Comparison of ENCODE assay signal across 15 cellular contexts in the genomic region with DNA sequence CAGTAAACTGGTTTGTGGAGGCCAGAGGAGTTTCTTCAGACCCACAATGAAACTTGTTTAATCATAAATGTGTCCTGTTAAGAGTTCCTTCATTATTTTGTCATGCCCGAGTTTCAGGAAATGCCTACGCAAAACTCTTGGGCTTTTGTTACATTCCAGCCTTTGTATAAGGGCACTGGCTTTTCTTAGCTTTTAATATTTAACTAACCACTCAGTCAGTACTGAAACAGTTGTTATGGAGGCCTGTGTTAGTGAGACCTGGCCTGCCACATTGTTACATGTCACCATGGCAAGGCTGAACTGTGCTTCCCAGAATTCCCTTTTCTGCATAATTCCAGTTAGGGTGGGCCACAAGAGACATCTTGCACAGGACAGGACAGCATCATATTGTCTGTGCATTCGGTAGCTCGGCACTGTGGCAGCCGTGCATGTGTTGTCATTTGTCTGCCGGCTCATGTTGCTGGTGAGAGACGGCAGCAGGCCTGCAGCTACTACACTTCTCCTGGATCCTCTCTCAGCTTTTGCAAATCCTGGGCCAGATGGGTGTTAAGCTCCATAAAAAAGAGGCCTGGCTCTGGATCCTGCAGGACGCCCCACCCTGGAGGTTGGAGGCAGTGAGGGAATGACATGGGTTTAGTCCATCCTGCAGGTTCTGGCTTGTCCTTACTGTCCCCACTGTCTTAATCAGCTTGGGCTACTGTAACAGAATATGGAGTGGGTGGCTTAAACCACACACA.
DNase-seq lines count a peak whose midpoint lies in the region; ATAC-seq, FAIRE-seq and TF ChIP-seq lines count a peak whose summit lies in the region.
"Had no signal": no experiment of that assay in that cellular context is flagged by ENCODE, and none has a peak within 500 bp of the region (broad histone marks: within the 10 kb centered on the region; RNA-seq: fewer than 3 reads in every experiment).

No MANE protein-coding gene starts in this region.

- no peak for ATAC-seq in activated CD8-positive, alpha-beta T cell treated with anti-CD3 and anti-CD28 coated beads, Interleukin-2, amount 10 ng/mL, durations not matched to agents 7 days and 5 days
- ATAC-seq: activated naive CD4-positive, alpha-beta T cell treated with anti-CD3 and anti-CD28 coated beads, Interleukin-2, amount 50 U/mL, for 72 hours; right cardiac atrium; SK-N-SH treated with all-trans-retinoic acid at 6 μM for 48 hours had no signal

- TF ChIP-seq CTCF in endothelial cell of umbilical vein (IDR thresholded peaks at IDR 0.05; ENCODE audit: extremely low read depth in 1 of 2, insufficient read depth in 1 of 2, low read depth in 1 of 2, low read length in 2 of 2) (no peak), brain microvascular endothelial cell (IDR thresholded peaks at IDR 0.05; ENCODE audit: low read depth, low read length, missing control alignments) (no peak)

- FAIRE-seq in endothelial cell of umbilical vein (lab: Jason Lieb, UNC) = no peak
- FAIRE-seq: colon had no signal

- DNase-seq in NCI-H2171 treated with DMSO at 0.1 percent for 48 hours (lab: John Stamatoyannopoulos, UW) (peak; percentile 65), NCI-H2171 (lab: John Stamatoyannopoulos, UW) (no peak), endothelial cell of umbilical vein (ENCODE audit: low read depth, low spot score) (peak; percentile 11), mucosa of gallbladder (ENCODE audit: low spot score) (peak; percentile 12), iPS-NIHi11 (ENCODE audit: low spot score) (no peak), NCI-H1417 (lab: John Stamatoyannopoulos, UW) (no peak), brain microvascular endothelial cell (no peak)
- DNase-seq in activated CD8-positive, alpha-beta T cell treated with anti-CD3 and anti-CD28 coated beads, Interleukin-2, amount 10 ng/mL, durations not matched to agents 7 days and 5 days = no peak
- DNase-seq: activated B cell treated with CpG ODN at 0.5 μM for 24 hours; activated CD8-positive, alpha-beta memory T cell treated with anti-CD3 and anti-CD28 coated beads, Interleukin-2, amount 50 U/mL, for 48 hours; right cardiac atrium had no signal

- H3K36me3 Mint-ChIP-seq in activated CD8-positive, alpha-beta T cell treated with anti-CD3 and anti-CD28 coated beads, Interleukin-2, amount 10 ng/mL, durations not matched to agents 7 days and 5 days (ENCODE audit: low read depth) = no peaks in the 10 kb centered on the region

- no peaks in the 10 kb centered on the region for H4K20me1 ChIP-seq in endothelial cell of umbilical vein (replicated peaks; ENCODE audit: control insufficient read depth, extremely low read depth, insufficient read depth, low read length)

- H3K27ac Mint-ChIP-seq in activated CD8-positive, alpha-beta T cell treated with anti-CD3 and anti-CD28 coated beads, Interleukin-2, amount 10 ng/mL, durations not matched to agents 7 days and 5 days = no peak overlapping the region
- H3K27ac Mint-ChIP-seq: activated B cell treated with CpG ODN at 0.5 μM for 24 hours; activated naive CD4-positive, alpha-beta T cell treated with anti-CD3 and anti-CD28 coated beads, Interleukin-2, amount 50 U/mL, for 72 hours had no signal

- H3K9me1 ChIP-seq in endothelial cell of umbilical vein (replicated peaks; ENCODE audit: control insufficient read depth, extremely low read depth, insufficient read depth, low read length) = no peaks in the 10 kb centered on the region

- no peak overlapping the region for H3K4me3 Mint-ChIP-seq in activated CD8-positive, alpha-beta T cell treated with anti-CD3 and anti-CD28 coated beads, Interleukin-2, amount 10 ng/mL, durations not matched to agents 7 days and 5 days
- H3K4me3 Mint-ChIP-seq: activated B cell treated with CpG ODN at 0.5 μM for 24 hours had no signal

- H3K4me1 Mint-ChIP-seq in activated CD8-positive, alpha-beta T cell treated with anti-CD3 and anti-CD28 coated beads, Interleukin-2, amount 10 ng/mL, durations not matched to agents 7 days and 5 days (ENCODE audit: low read depth) = no peaks in the 10 kb centered on the region
- H3K4me1 Mint-ChIP-seq: activated B cell treated with CpG ODN at 0.5 μM for 24 hours had no signal

- H3K9ac ChIP-seq in endothelial cell of umbilical vein (replicated peaks; ENCODE audit: extremely low read depth, insufficient read depth, low read length) = no peak overlapping the region

- intact Hi-C loops in endothelial cell of umbilical vein (cut with micrococcal nuclease) = no loop called here

- no peaks in the 10 kb centered on the region for H3K27me3 ChIP-seq in endothelial cell of umbilical vein (ENCODE audit: control insufficient read depth in 2 of 2, insufficient read depth in 2 of 2, low read length in 2 of 2)
- H3K27me3 ChIP-seq in brain microvascular endothelial cell (replicated peaks) = no peaks in the 10 kb centered on the region

- no peaks in the 10 kb centered on the region for H3K36me3 ChIP-seq in endothelial cell of umbilical vein (ENCODE audit: control insufficient read depth in 2 of 2, extremely low read depth in 1 of 2, insufficient read depth in 2 of 2, low read length in 2 of 2)
- H3K36me3 ChIP-seq in brain microvascular endothelial cell (replicated peaks) = no peaks in the 10 kb centered on the region

- no peak for TF ChIP-seq POLR2A in endothelial cell of umbilical vein (IDR thresholded peaks at IDR 0.05; ENCODE audit: low read depth, low read length)

- H3K4me2 ChIP-seq in endothelial cell of umbilical vein (ENCODE audit: insufficient read depth, low read length) = no peak overlapping the region

- no TSS peak for BruUV-seq in endothelial cell of umbilical vein (replicated peaks; lab: Mats Ljungman, UMichigan)

- no peak overlapping the region for H2AFZ ChIP-seq in endothelial cell of umbilical vein (ENCODE audit: low read depth, low read length)

- dilution Hi-C loops in endothelial cell of umbilical vein (cut with MboI; ENCODE audit: extremely low pct_ligation_motif_present, low sequenced_read_pairs) = no loop called here

- CTCF ChIA-PET in endothelial cell of umbilical vein (lab: Charles Lee) = interaction anchor here (1.4 kb wide), 1 partner anchor 337 kb away, joined by 4 read pairs; a partner anchor contains a TSS
- CTCF ChIA-PET in activated CD8-positive, alpha-beta T cell treated with anti-CD3 and anti-CD28 coated beads, Interleukin-2, amount 10 ng/mL, durations not matched to agents 7 days and 5 days (lab: Charles Lee) = no interaction called here

- POLR2A ChIA-PET in endothelial cell of umbilical vein (lab: Charles Lee) = no interaction called here
- POLR2A ChIA-PET in activated CD8-positive, alpha-beta T cell treated with anti-CD3 and anti-CD28 coated beads, Interleukin-2, amount 10 ng/mL, durations not matched to agents 7 days and 5 days (lab: Charles Lee) = no interaction called here

- in situ Hi-C loops in brain microvascular endothelial cell (cut with HindIII; ENCODE audit: low pct_ligation_motif_present, low sequenced_read_pairs) = no loop called here

- H3K27ac ChIP-seq in endothelial cell of umbilical vein (ENCODE audit: insufficient read depth, low read depth, low read length) (no peak overlapping the region), brain microvascular endothelial cell (no peak overlapping the region)
- H3K27ac ChIP-seq: 22Rv1 had no signal

- no peaks in the 10 kb centered on the region for H3K79me2 ChIP-seq in endothelial cell of umbilical vein (ENCODE audit: control insufficient read depth, insufficient read depth, low read length)

- no peaks in the 10 kb centered on the region for H3K27me3 Mint-ChIP-seq in activated CD8-positive, alpha-beta T cell treated with anti-CD3 and anti-CD28 coated beads, Interleukin-2, amount 10 ng/mL, durations not matched to agents 7 days and 5 days (ENCODE audit: low read depth)

- H3K4me1 ChIP-seq in endothelial cell of umbilical vein (ENCODE audit: control insufficient read depth, extremely low read depth, insufficient read depth, low read length) = no peaks in the 10 kb centered on the region

- H3K4me3 ChIP-seq in endothelial cell of umbilical vein (replicated peaks in 1 of 3; ENCODE audit: insufficient read depth in 1 of 3, low read depth in 1 of 3, low read length in 3 of 3) (no peak overlapping the region), brain microvascular endothelial cell (ENCODE audit: low read depth, low read length) (no peak overlapping the region)

- no peaks in the 10 kb centered on the region for H3K9me3 Mint-ChIP-seq in activated CD8-positive, alpha-beta T cell treated with anti-CD3 and anti-CD28 coated beads, Interleukin-2, amount 10 ng/mL, durations not matched to agents 7 days and 5 days (ENCODE audit: insufficient read depth)

- no peaks in the 10 kb centered on the region for H3K9me3 ChIP-seq in endothelial cell of umbilical vein (replicated peaks; ENCODE audit: control insufficient read depth, insufficient read depth, low read length)

TF ChIP-seq in endothelial cell of umbilical vein, 7 proteins besides CTCF, POLR2A, EP300 and RAD21:
- no peak for TF ChIP-seq EZH2 (IDR thresholded peaks at IDR 0.05; ENCODE audit: borderline replicate concordance, low read depth, low read length, severe bottlenecking)
- TF ChIP-seq JUN (IDR thresholded peaks at IDR 0.05; ENCODE audit: borderline replicate concordance, insufficient read depth, insufficient read length, low read depth) = no peak
- no peak for TF ChIP-seq GATA2 (IDR thresholded peaks at IDR 0.05; ENCODE audit: insufficient read depth, insufficient read length, low read depth, low read length)
- no peak for TF ChIP-seq POLR2AphosphoS5 (IDR thresholded peaks at IDR 0.05; ENCODE audit: insufficient read depth, low read depth, low read length)
- no peak for TF ChIP-seq MYC (IDR thresholded peaks at IDR 0.05; ENCODE audit: low read depth, low read length)
- no peak for TF ChIP-seq FOS (IDR thresholded peaks at IDR 0.05; ENCODE audit: borderline replicate concordance, insufficient read depth, low read length)
- TF ChIP-seq, protein P1, sequence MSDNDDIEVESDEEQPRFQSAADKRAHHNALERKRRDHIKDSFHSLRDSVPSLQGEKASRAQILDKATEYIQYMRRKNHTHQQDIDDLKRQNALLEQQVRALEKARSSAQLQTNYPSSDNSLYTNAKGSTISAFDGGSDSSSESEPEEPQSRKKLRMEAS (IDR thresholded peaks at IDR 0.05; ENCODE audit: insufficient read depth, insufficient read length) = no peak

Comparison
In these comparisons a context has a peak if more than half of its experiments do, and no peak if none do; other contexts are left out.
1. DNase-seq: peak in NCI-H2171 treated with DMSO at 0.1 percent for 48 hours (single experiment), endothelial cell of umbilical vein (single experiment) and mucosa of gallbladder (single experiment); none in NCI-H2171 (single experiment), iPS-NIHi11 (single experiment), NCI-H1417 (0 of 3), activated CD8-positive, alpha-beta T cell treated with anti-CD3 and anti-CD28 coated beads, Interleukin-2, amount 10 ng/mL, durations not matched to agents 7 days and 5 days (single experiment) and brain microvascular endothelial cell (single experiment).